ENCODE assay signal across 1 cellular context in the genomic region with DNA sequence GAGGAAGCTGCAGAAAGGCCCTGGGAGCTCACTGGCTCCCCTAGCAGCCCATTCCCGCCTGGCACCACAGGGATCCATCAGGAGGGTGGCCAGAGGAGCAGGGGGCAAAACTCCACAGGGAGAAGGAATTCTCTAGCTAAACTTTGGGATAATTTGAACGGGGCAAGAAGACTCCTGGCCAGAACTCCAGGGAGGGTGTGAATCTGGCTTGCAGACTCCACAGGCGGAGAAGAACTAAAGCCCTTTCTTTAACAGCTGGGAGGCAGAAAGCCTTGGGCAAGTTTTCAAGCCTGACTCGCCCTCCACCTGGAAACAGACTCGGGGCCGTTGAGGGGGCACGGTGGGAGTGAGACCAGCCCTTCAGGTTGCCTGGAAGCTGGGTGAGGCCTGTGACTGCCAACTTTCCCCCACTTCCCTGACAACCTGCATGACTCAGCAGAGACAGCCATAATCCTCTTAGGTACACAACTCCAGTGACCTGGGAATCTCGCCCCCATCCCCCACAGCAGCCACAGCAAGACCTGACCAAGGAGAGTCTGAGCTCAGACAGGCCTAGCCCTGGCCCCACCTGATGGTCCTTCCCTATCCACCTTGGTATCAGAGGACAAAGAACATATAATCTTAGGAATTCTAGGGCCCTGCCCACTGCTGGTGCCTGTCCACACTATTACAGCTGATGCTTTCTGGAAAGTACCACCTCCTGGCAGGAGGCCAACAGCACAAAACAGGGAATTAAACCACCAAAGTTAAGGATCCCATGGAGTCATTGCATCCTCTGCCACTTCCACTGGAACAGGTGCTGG.
TF ChIP-seq lines count a peak whose summit lies in the region.

No MANE protein-coding gene starts in this region.

TF ChIP-seq in GM23338, 12 proteins besides CTCF, POLR2A, EP300 and RAD21 (continued from another document):
- TF ChIP-seq, protein P1, sequence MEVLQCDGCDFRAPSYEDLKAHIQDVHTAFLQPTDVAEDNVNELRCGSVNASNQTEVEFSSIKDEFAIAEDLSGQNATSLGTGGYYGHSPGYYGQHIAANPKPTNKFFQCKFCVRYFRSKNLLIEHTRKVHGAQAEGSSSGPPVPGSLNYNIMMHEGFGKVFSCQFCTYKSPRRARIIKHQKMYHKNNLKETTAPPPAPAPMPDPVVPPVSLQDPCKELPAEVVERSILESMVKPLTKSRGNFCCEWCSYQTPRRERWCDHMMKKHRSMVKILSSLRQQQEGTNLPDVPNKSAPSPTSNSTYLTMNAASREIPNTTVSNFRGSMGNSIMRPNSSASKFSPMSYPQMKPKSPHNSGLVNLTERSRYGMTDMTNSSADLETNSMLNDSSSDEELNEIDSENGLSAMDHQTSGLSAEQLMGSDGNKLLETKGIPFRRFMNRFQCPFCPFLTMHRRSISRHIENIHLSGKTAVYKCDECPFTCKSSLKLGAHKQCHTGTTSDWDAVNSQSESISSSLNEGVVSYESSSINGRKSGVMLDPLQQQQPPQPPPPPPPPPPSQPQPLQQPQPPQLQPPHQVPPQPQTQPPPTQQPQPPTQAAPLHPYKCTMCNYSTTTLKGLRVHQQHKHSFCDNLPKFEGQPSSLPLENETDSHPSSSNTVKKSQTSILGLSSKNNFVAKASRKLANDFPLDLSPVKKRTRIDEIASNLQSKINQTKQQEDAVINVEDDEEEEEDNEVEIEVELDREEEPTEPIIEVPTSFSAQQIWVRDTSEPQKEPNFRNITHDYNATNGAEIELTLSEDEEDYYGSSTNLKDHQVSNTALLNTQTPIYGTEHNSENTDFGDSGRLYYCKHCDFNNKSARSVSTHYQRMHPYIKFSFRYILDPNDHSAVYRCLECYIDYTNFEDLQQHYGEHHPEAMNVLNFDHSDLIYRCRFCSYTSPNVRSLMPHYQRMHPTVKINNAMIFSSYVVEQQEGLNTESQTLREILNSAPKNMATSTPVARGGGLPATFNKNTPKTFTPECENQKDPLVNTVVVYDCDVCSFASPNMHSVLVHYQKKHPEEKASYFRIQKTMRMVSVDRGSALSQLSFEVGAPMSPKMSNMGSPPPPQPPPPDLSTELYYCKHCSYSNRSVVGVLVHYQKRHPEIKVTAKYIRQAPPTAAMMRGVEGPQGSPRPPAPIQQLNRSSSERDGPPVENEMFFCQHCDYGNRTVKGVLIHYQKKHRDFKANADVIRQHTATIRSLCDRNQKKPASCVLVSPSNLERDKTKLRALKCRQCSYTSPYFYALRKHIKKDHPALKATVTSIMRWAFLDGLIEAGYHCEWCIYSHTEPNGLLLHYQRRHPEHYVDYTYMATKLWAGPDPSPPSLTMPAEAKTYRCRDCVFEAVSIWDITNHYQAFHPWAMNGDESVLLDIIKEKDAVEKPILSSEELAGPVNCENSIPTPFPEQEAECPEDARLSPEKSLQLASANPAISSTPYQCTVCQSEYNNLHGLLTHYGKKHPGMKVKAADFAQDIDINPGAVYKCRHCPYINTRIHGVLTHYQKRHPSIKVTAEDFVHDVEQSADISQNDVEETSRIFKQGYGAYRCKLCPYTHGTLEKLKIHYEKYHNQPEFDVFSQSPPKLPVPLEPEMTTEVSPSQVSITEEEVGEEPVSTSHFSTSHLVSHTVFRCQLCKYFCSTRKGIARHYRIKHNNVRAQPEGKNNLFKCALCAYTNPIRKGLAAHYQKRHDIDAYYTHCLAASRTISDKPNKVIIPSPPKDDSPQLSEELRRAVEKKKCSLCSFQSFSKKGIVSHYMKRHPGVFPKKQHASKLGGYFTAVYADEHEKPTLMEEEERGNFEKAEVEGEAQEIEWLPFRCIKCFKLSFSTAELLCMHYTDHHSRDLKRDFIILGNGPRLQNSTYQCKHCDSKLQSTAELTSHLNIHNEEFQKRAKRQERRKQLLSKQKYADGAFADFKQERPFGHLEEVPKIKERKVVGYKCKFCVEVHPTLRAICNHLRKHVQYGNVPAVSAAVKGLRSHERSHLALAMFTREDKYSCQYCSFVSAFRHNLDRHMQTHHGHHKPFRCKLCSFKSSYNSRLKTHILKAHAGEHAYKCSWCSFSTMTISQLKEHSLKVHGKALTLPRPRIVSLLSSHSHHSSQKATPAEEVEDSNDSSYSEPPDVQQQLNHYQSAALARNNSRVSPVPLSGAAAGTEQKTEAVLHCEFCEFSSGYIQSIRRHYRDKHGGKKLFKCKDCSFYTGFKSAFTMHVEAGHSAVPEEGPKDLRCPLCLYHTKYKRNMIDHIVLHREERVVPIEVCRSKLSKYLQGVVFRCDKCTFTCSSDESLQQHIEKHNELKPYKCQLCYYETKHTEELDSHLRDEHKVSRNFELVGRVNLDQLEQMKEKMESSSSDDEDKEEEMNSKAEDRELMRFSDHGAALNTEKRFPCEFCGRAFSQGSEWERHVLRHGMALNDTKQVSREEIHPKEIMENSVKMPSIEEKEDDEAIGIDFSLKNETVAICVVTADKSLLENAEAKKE (CRISPR knock-in tag; IDR thresholded peaks at IDR 0.05): no peak
